Comparison of ENCODE assay signal across 8 cellular contexts in genomic region chr4:67198757-67199156, GRCh38.
DNase-seq lines count a peak whose midpoint lies in the region; TF ChIP-seq lines count a peak whose summit lies in the region.

No MANE protein-coding gene starts in this region.

- H3K36me3 ChIP-seq in CD4-positive, alpha-beta memory T cell (ENCODE audit: insufficient read depth, low read length) = no peaks in the 10 kb centered on the region

- H3K4me3 Mint-ChIP-seq in glutamatergic neuron (ENCODE audit: unreplicated experiment) = no peak overlapping the region
- H3K4me3 Mint-ChIP-seq in CD4-positive, alpha-beta memory T cell = no peak overlapping the region
- H3K4me3 Mint-ChIP-seq in activated naive CD8-positive, alpha-beta T cell treated with anti-CD3 and anti-CD28 coated beads for 36 hours = no peak overlapping the region

- DNase-seq in D341Med (ENCODE audit: low spot score) (peak; percentile 57), HEK293T (ENCODE audit: extremely low spot score) (peak; percentile 42), OCI-M1 (lab: John Stamatoyannopoulos, UW) (peak; percentile 72), glutamatergic neuron (no peak)
- no peak for DNase-seq in CD4-positive, alpha-beta memory T cell
- DNase-seq in activated naive CD8-positive, alpha-beta T cell treated with anti-CD3 and anti-CD28 coated beads for 36 hours = no peak
- no peak for DNase-seq in activated CD8-positive, alpha-beta memory T cell treated with anti-CD3 and anti-CD28 coated beads, Interleukin-2, amount 50 U/mL, for 4 hours
- DNase-seq in stimulated activated naive CD4-positive, alpha-beta T cell treated with Interleukin-2 at 50 U/mL for 16 hours (lab: John Stamatoyannopoulos, UW) = no peak

- intact Hi-C loops in CD4-positive, alpha-beta memory T cell (cut with micrococcal nuclease) = no loop called here

- H3K27ac ChIP-seq in CD4-positive, alpha-beta memory T cell (ENCODE audit: low read depth, low read length) = no peak overlapping the region

- no peaks in the 10 kb centered on the region for H3K4me1 ChIP-seq in CD4-positive, alpha-beta memory T cell (ENCODE audit: insufficient read depth, low read length)

- no peak overlapping the region for H3K4me3 ChIP-seq in CD4-positive, alpha-beta memory T cell (ENCODE audit: low read length in 2 of 2)

- TF ChIP-seq CTCF in glutamatergic neuron (IDR thresholded peaks at IDR 0.05; ENCODE audit: partially characterized antibody, unreplicated experiment) = peak; percentile 23

- no peaks in the 10 kb centered on the region for H3K27me3 ChIP-seq in CD4-positive, alpha-beta memory T cell (ENCODE audit: insufficient read depth, low read length)

- H3K36me3 Mint-ChIP-seq in glutamatergic neuron (ENCODE audit: unreplicated experiment) = no peaks in the 10 kb centered on the region
- no peaks in the 10 kb centered on the region for H3K36me3 Mint-ChIP-seq in CD4-positive, alpha-beta memory T cell
- H3K36me3 Mint-ChIP-seq in activated naive CD8-positive, alpha-beta T cell treated with anti-CD3 and anti-CD28 coated beads for 36 hours = no peaks in the 10 kb centered on the region

- no peaks in the 10 kb centered on the region for H3K9me3 Mint-ChIP-seq in glutamatergic neuron (ENCODE audit: unreplicated experiment)
- peaks cover 0 to 2% (median 0%) of the 10 kb centered on the region in 8 donors for H3K9me3 Mint-ChIP-seq in CD4-positive, alpha-beta memory T cell
- no peaks in the 10 kb centered on the region for H3K9me3 Mint-ChIP-seq in activated naive CD8-positive, alpha-beta T cell treated with anti-CD3 and anti-CD28 coated beads for 36 hours

- peaks cover 9% of the 10 kb centered on the region for H3K4me1 Mint-ChIP-seq in glutamatergic neuron (ENCODE audit: low read depth, unreplicated experiment)
- H3K4me1 Mint-ChIP-seq in CD4-positive, alpha-beta memory T cell = no peaks in the 10 kb centered on the region
- H3K4me1 Mint-ChIP-seq in activated naive CD8-positive, alpha-beta T cell treated with anti-CD3 and anti-CD28 coated beads for 36 hours = no peaks in the 10 kb centered on the region

- no peaks in the 10 kb centered on the region for H3K9me3 ChIP-seq in CD4-positive, alpha-beta memory T cell (ENCODE audit: control insufficient read depth in 1 of 2, low read length in 2 of 2)

- no peak overlapping the region for H3K27ac Mint-ChIP-seq in glutamatergic neuron (ENCODE audit: unreplicated experiment)
- no peak overlapping the region for H3K27ac Mint-ChIP-seq in CD4-positive, alpha-beta memory T cell
- no peak overlapping the region for H3K27ac Mint-ChIP-seq in activated naive CD8-positive, alpha-beta T cell treated with anti-CD3 and anti-CD28 coated beads for 36 hours

- CTCF ChIA-PET in HEK293T (lab: Yijun Ruan, JAX) = interaction anchor here (0.7 kb wide), 1 partner anchor 466 kb away, joined by 3 read pairs; no protein-coding TSS in a partner anchor
- CTCF ChIA-PET in CD4-positive, alpha-beta memory T cell (lab: Charles Lee; ENCODE audit: partially characterized antibody) = no interaction called here

- POLR2A ChIA-PET in HEK293T (lab: Yijun Ruan, JAX) = no interaction called here
- POLR2A ChIA-PET in CD4-positive, alpha-beta memory T cell (lab: Charles Lee; ENCODE audit: partially characterized antibody) = no interaction called here

- H3K27me3 Mint-ChIP-seq in glutamatergic neuron (ENCODE audit: unreplicated experiment) = no peaks in the 10 kb centered on the region
- H3K27me3 Mint-ChIP-seq in CD4-positive, alpha-beta memory T cell = no peaks in the 10 kb centered on the region
- H3K27me3 Mint-ChIP-seq in activated naive CD8-positive, alpha-beta T cell treated with anti-CD3 and anti-CD28 coated beads for 36 hours = no peaks in the 10 kb centered on the region

TF ChIP-seq in HEK293T, 16 proteins besides CTCF, POLR2A, EP300 and RAD21:
- TF ChIP-seq ELF4 (IDR thresholded peaks at IDR 0.05) (no peak), CTBP1 (IDR thresholded peaks at IDR 0.05; ENCODE audit: borderline replicate concordance) (no peak), LEF1 (IDR thresholded peaks at IDR 0.05; ENCODE audit: borderline replicate concordance) (no peak), FOXM1 (IDR thresholded peaks at IDR 0.05; ENCODE audit: borderline replicate concordance) (no peak), ARNT (IDR thresholded peaks at IDR 0.05) (no peak), L3MBTL2 (conservative IDR thresholded peaks at IDR 0.05) (no peak), FOXK2 (IDR thresholded peaks at IDR 0.05) (no peak), TARDBP (IDR thresholded peaks at IDR 0.05) (no peak), ZNF384 (IDR thresholded peaks at IDR 0.05) (no peak), PKNOX1 (IDR thresholded peaks at IDR 0.05) (no peak), NFRKB (IDR thresholded peaks at IDR 0.05) (no peak), HDGF (IDR thresholded peaks at IDR 0.05; ENCODE audit: borderline replicate concordance) (no peak), SP1 (IDR thresholded peaks at IDR 0.05) (no peak), BHLHE40 (IDR thresholded peaks at IDR 0.05; ENCODE audit: borderline replicate concordance) (no peak)

Comparison
In these comparisons a context has a peak if more than half of its experiments do, and no peak if none do; other contexts are left out.
1. DNase-seq: peak in D341Med (single experiment), HEK293T (single experiment) and OCI-M1 (single experiment); none in glutamatergic neuron (single experiment), CD4-positive, alpha-beta memory T cell (0 of 5), activated naive CD8-positive, alpha-beta T cell treated with anti-CD3 and anti-CD28 coated beads for 36 hours (single experiment), activated CD8-positive, alpha-beta memory T cell treated with anti-CD3 and anti-CD28 coated beads, Interleukin-2, amount 50 U/mL, for 4 hours (single experiment) and stimulated activated naive CD4-positive, alpha-beta T cell treated with Interleukin-2 at 50 U/mL for 16 hours (single experiment).